ENCODE assay signal across 13 cellular contexts in genomic region chr2:222523783-222524544, GRCh38.
DNase-seq lines count a peak whose midpoint lies in the region; ATAC-seq and TF ChIP-seq lines count a peak whose summit lies in the region.
"Had no signal": no experiment of that assay in that cellular context is flagged by ENCODE, and none has a peak within 500 bp of the region (broad histone marks: within the 10 kb centered on the region; RNA-seq: fewer than 3 reads in every experiment).

No MANE protein-coding gene starts in this region.

- 89 to 91% methylated on average over 4 of the region's 4 CpGs for WGBS in lower leg skin, 2 donors

- no peak for TF ChIP-seq POLR2A in lower leg skin (IDR thresholded peaks at IDR 0.05)

- DNase-seq in amniotic epithelial cell (ENCODE audit: low read depth) = peak; percentile 33
- DNase-seq in NCI-H510A treated with DMSO at 0.1 percent for 48 hours (lab: John Stamatoyannopoulos, UW) = no peak
- DNase-seq in effector CD4-positive, alpha-beta T cell = no peak
- DNase-seq in NK-92 (lab: John Stamatoyannopoulos, UW; ENCODE audit: unreplicated experiment) = no peak
- no peak for DNase-seq in lower leg skin (ENCODE audit: low spot score in 2 of 2)
- DNase-seq: hypothalamus, NCI-H2107, occipital lobe, T-cell had no signal

- intact Hi-C loops in lower leg skin (cut with DNase I; ENCODE audit: low total_unique reads) = no loop called here

- H3K4me3 ChIP-seq in lower leg skin (ENCODE audit: low read depth, poor library complexity, severe bottlenecking) = no peak overlapping the region
- H3K4me3 ChIP-seq: cardiac muscle cell had no signal

- ATAC-seq in GM18861 (IDR thresholded peaks at IDR 0.05; ENCODE audit: unreplicated experiment) (peak; percentile 64), GM21529 (IDR thresholded peaks at IDR 0.05; ENCODE audit: unreplicated experiment) (peak; percentile 56), HG03097 (IDR thresholded peaks at IDR 0.05; ENCODE audit: low FRiP score, unreplicated experiment) (peak; percentile 48)
- ATAC-seq: T-cell had no signal

- TF ChIP-seq CTCF in lower leg skin (IDR thresholded peaks at IDR 0.05) = no peak
